Comparison of ENCODE assay signal across 9 cellular contexts in genomic region chr2:85523906-85524566, GRCh38. TPM values are rescaled to one million over a fixed set of nuclear protein-coding genes. Genes with fewer than 3 reads are reported as not detected.
DNase-seq lines count a peak whose midpoint lies in the region; ATAC-seq, FAIRE-seq and TF ChIP-seq lines count a peak whose summit lies in the region.
"Had no signal": no experiment of that assay in that cellular context is flagged by ENCODE, and none has a peak within 500 bp of the region (broad histone marks: within the 10 kb centered on the region; RNA-seq: fewer than 3 reads in every experiment).

No MANE protein-coding gene starts in this region.

- peak; percentile 26 for ATAC-seq in left lung
- no peak for ATAC-seq in upper lobe of left lung (ENCODE audit: low FRiP score in 2 of 2)
- ATAC-seq in HG02571 (IDR thresholded peaks at IDR 0.05; ENCODE audit: unreplicated experiment), result no peak
- ATAC-seq in GM19452 (IDR thresholded peaks at IDR 0.05; ENCODE audit: unreplicated experiment), result no peak

- TF ChIP-seq EP300 in stomach (IDR thresholded peaks at IDR 0.05), result no peak
- TF ChIP-seq EP300 in upper lobe of left lung (IDR thresholded peaks at IDR 0.05), result no peak

- H3K27ac ChIP-seq in HL-60 (replicated peaks) (peak overlapping the region; percentile 78), ascending aorta (peak overlapping the region; percentile 47 to 66), left lung (peak overlapping the region in 1 of 2 donors; percentile 20), stomach (peak overlapping the region; percentile 62 to 84 (median 75)), upper lobe of left lung (peak overlapping the region in 2 of 4 donors; percentile 5 to 11)

- intact Hi-C loops in ascending aorta (cut with DNase I) (no loop called here), left lung (cut with DNase I) (no loop called here), stomach (cut with DNase I; ENCODE audit: low total_unique reads) (no loop called here)

- FAIRE-seq in frontal cortex (lab: Jason Lieb, UNC), result no peak
- FAIRE-seq: small intestine had no signal

- 20 to 31% (median 28%) methylated on average over 9 of the region's 9 CpGs for WGBS in stomach, 5 donors
- 48 to 52% methylated on average over 9 of the region's 9 CpGs for WGBS in upper lobe of left lung, 2 donors

- H3K9me3 ChIP-seq in ascending aorta, result no peaks in the 10 kb centered on the region
- H3K9me3 ChIP-seq in left lung, result no peaks in the 10 kb centered on the region
- no peaks in the 10 kb centered on the region for H3K9me3 ChIP-seq in stomach
- no peaks in the 10 kb centered on the region for H3K9me3 ChIP-seq in upper lobe of left lung

- H3K36me3 ChIP-seq in ascending aorta, result no peaks in the 10 kb centered on the region
- no peaks in the 10 kb centered on the region for H3K36me3 ChIP-seq in left lung
- H3K36me3 ChIP-seq in stomach, result no peaks in the 10 kb centered on the region
- no peaks in the 10 kb centered on the region for H3K36me3 ChIP-seq in upper lobe of left lung

- no peaks in the 10 kb centered on the region for H3K27me3 ChIP-seq in HL-60 (ENCODE audit: insufficient read depth, poor library complexity, severe bottlenecking)
- no peaks in the 10 kb centered on the region for H3K27me3 ChIP-seq in ascending aorta
- H3K27me3 ChIP-seq in left lung, result no peaks in the 10 kb centered on the region
- no peaks in the 10 kb centered on the region for H3K27me3 ChIP-seq in stomach
- no peaks in the 10 kb centered on the region for H3K27me3 ChIP-seq in upper lobe of left lung

- TF ChIP-seq CTCF in HL-60 (IDR thresholded peaks at IDR 0.05; ENCODE audit: insufficient read depth, low read length), result no peak
- TF ChIP-seq CTCF in ascending aorta (IDR thresholded peaks at IDR 0.05), result no peak
- TF ChIP-seq CTCF in left lung (IDR thresholded peaks at IDR 0.05), result no peak
- no peak for TF ChIP-seq CTCF in stomach (IDR thresholded peaks at IDR 0.05)
- no peak for TF ChIP-seq CTCF in upper lobe of left lung (IDR thresholded peaks at IDR 0.05)

- peaks cover 0 to 9% of the 10 kb centered on the region in 2 donors for H3K4me1 ChIP-seq in ascending aorta
- peaks cover 0 to 15% of the 10 kb centered on the region in 2 donors for H3K4me1 ChIP-seq in left lung
- H3K4me1 ChIP-seq in stomach, result peaks cover 22 to 32% (median 26%) of the 10 kb centered on the region in 4 donors
- peaks cover 0 to 5% (median 3%) of the 10 kb centered on the region in 4 donors for H3K4me1 ChIP-seq in upper lobe of left lung

- DNase-seq in HL-60 (ENCODE audit: low read depth in 1 of 2, low spot score in 1 of 2), result peak in 1 of 2 experiments; percentile 29
- no peak for DNase-seq in ascending aorta (ENCODE audit: low spot score in 2 of 2)
- no peak for DNase-seq in left lung
- DNase-seq in stomach, result no peak
- DNase-seq in upper lobe of left lung, result no peak
- DNase-seq in frontal cortex (ENCODE audit: low spot score in 2 of 2), result no peak
- DNase-seq: small intestine had no signal

- no peak overlapping the region for H3K4me3 ChIP-seq in HL-60 (replicated peaks; ENCODE audit: insufficient read depth, low read length)
- H3K4me3 ChIP-seq in ascending aorta, result no peak overlapping the region
- H3K4me3 ChIP-seq in left lung, result no peak overlapping the region
- H3K4me3 ChIP-seq in stomach, result no peak overlapping the region
- H3K4me3 ChIP-seq in upper lobe of left lung, result no peak overlapping the region

- TF ChIP-seq POLR2A in stomach (IDR thresholded peaks at IDR 0.05) (no peak), upper lobe of left lung (IDR thresholded peaks at IDR 0.05) (no peak)

RNA-seq across cellular contexts. Expression of gene MAT2A, which starts 14.9 kb away (rescaled TPM):
- total RNA-seq in ascending aorta (91.7 TPM), left lung (100 to 1,000 TPM; 135 to 194 TPM), stomach (100 to 1,000 TPM in 3 of 5 donors, 10 to 100 TPM in 2; 88.7 to 278 (median 190) TPM), upper lobe of left lung (100 to 1,000 TPM; 108 to 219 (median 168) TPM), frontal cortex (55.4 TPM)
- 100 to 1,000 TPM in 1 of 3 donors, 10 to 100 TPM in 2; 73.3 to 107 (median 91.2) TPM for polyA plus RNA-seq in stomach

RNA-seq across cellular contexts. Expression of gene GGCX, which starts 37.3 kb away (rescaled TPM):
- total RNA-seq in ascending aorta, result 31.9 TPM
- total RNA-seq in left lung, result 100 to 1,000 TPM in 1 of 2 donors, 10 to 100 TPM in 1; 71.8 to 126 TPM
- total RNA-seq in stomach, result 10 to 100 TPM; 12.2 to 87.5 (median 19.6) TPM
- 10 to 100 TPM in 2 of 3 donors, 1 to 10 TPM in 1; 5.2 to 15.1 (median 14.9) TPM for polyA plus RNA-seq in stomach
- 10 to 100 TPM; 21.2 to 70.6 (median 38.0) TPM for total RNA-seq in upper lobe of left lung
- total RNA-seq in frontal cortex, result 22.4 TPM

RNA-seq across cellular contexts. Expression of gene VAMP8, which starts 53.4 kb away (rescaled TPM):
- total RNA-seq in ascending aorta (10.0 TPM), left lung (100 to 1,000 TPM; 176 to 250 TPM), stomach (100 to 1,000 TPM in 2 of 5 donors, 10 to 100 TPM in 1, 1 to 10 TPM in 1, not detected in 1; 2.2 to 191 (median 79.6) TPM), upper lobe of left lung (100 to 1,000 TPM in 4 of 6 donors, 10 to 100 TPM in 2; 62.8 to 289 (median 154) TPM), frontal cortex (0.82 TPM)
- polyA plus RNA-seq in stomach, result 100 to 1,000 TPM; 358 to 568 (median 435) TPM
